24 cellular contexts compared by ENCODE assay signal in genomic region chr6:159527351-159527750, GRCh38.
"Had no signal": no experiment of that assay in that cellular context is flagged by ENCODE, and none has a peak within 500 bp of the region (broad histone marks: within the 10 kb centered on the region; RNA-seq: fewer than 3 reads in every experiment).

No MANE protein-coding gene starts in this region.

- H3K9me3 Mint-ChIP-seq: activated naive CD4-positive, alpha-beta T cell treated with anti-CD3 and anti-CD28 coated beads, Interleukin-2, amount 50 U/mL, for 72 hours; activated T-helper 17 cell treated with anti-CD3 and anti-CD28 coated beads, Interleukin-2, amount 50 U/mL, for 72 hours; brain; nephron had no signal

- H3K36me3 ChIP-seq: esophagus muscularis mucosa, pancreas, thyroid gland had no signal

- H3K36me3 Mint-ChIP-seq: activated naive CD4-positive, alpha-beta T cell treated with anti-CD3 and anti-CD28 coated beads, Interleukin-2, amount 50 U/mL, for 72 hours; brain had no signal

- H3K4me1 ChIP-seq: pancreas, psoas muscle, thyroid gland had no signal

- H3K27ac ChIP-seq: esophagus muscularis mucosa, pancreas, psoas muscle, thyroid gland had no signal

- ATAC-seq: activated CD8-positive, alpha-beta T cell treated with anti-CD3 and anti-CD28 coated beads, Interleukin-2, amount 10 ng/mL, durations not matched to agents 7 days and 5 days; activated naive CD4-positive, alpha-beta T cell treated with anti-CD3 and anti-CD28 coated beads, Interleukin-2, amount 50 U/mL, for 72 hours; activated T-helper 17 cell treated with anti-CD3 and anti-CD28 coated beads, Interleukin-2, amount 50 U/mL, for 72 hours; left colon; pancreas; right cardiac atrium; stimulated activated naive CD8-positive, alpha-beta T cell treated with anti-CD3 and anti-CD28 coated beads, Interleukin-15, Interleukin-2, amounts not matched to agents 100 U/mL and 50 U/mL, for 24 hours had no signal

- H3K4me1 Mint-ChIP-seq: activated T-helper 17 cell treated with anti-CD3 and anti-CD28 coated beads, Interleukin-2, amount 50 U/mL, for 72 hours; memory B cell; nephron had no signal

- H3K4me3 Mint-ChIP-seq: activated CD8-positive, alpha-beta T cell treated with anti-CD3 and anti-CD28 coated beads, Interleukin-2, amount 10 ng/mL, durations not matched to agents 7 days and 5 days; activated T-helper 17 cell treated with anti-CD3 and anti-CD28 coated beads, Interleukin-2, amount 50 U/mL, for 72 hours; brain; memory B cell; nephron had no signal

- DNase-seq: activated CD4-positive, alpha-beta T cell treated with anti-CD3 and anti-CD28 coated beads for 4 hours; activated CD4-positive, CD25-positive, alpha-beta regulatory T cell; activated CD8-positive, alpha-beta T cell treated with anti-CD3 and anti-CD28 coated beads, Interleukin-2, amount 10 ng/mL, durations not matched to agents 7 days and 5 days; aorta; dermis blood vessel endothelial cell; effector CD8-positive, alpha-beta T cell; hypothalamus; left colon; pancreas; psoas muscle; right cardiac atrium; stimulated activated CD4-positive, alpha-beta T cell treated with anti-CD3 and anti-CD28 coated beads, Interleukin-12 subunit alpha, Interleukin-12 subunit beta, amount 100 ng/mL, for 4 hours; stimulated activated CD4-positive, alpha-beta T cell treated with anti-CD3 and anti-CD28 coated beads, Interleukin-4, amount 100 ng/mL, for 4 hours; stimulated activated naive CD8-positive, alpha-beta T cell treated with anti-CD3 and anti-CD28 coated beads, Interleukin-15, Interleukin-2, amounts not matched to agents 100 U/mL and 50 U/mL, for 24 hours; thyroid gland had no signal

- H3K4me3 ChIP-seq: esophagus muscularis mucosa, pancreas, psoas muscle, thyroid gland had no signal

- H3K27me3 ChIP-seq: esophagus muscularis mucosa, pancreas, thyroid gland had no signal

- H3K27ac Mint-ChIP-seq: activated CD8-positive, alpha-beta T cell treated with anti-CD3 and anti-CD28 coated beads, Interleukin-2, amount 10 ng/mL, durations not matched to agents 7 days and 5 days; activated naive CD4-positive, alpha-beta T cell treated with anti-CD3 and anti-CD28 coated beads, Interleukin-2, amount 50 U/mL, for 72 hours; activated T-helper 17 cell treated with anti-CD3 and anti-CD28 coated beads, Interleukin-2, amount 50 U/mL, for 72 hours; brain; memory B cell; nephron had no signal

- H3K9me3 ChIP-seq: esophagus muscularis mucosa, pancreas, psoas muscle, thyroid gland had no signal

- FAIRE-seq: endothelial cell of umbilical vein, frontal cortex, keratinocyte, pancreas had no signal
